In genomic region chr20:31594558-31595379, GRCh38 we compare ENCODE assay signal across 9 cellular contexts. TPM values are rescaled to one million over a fixed set of nuclear protein-coding genes. Genes with fewer than 3 reads are reported as not detected.
DNase-seq lines count a peak whose midpoint lies in the region; ATAC-seq, FAIRE-seq and TF ChIP-seq lines count a peak whose summit lies in the region.
"Had no signal": no experiment of that assay in that cellular context is flagged by ENCODE, and none has a peak within 500 bp of the region (broad histone marks: within the 10 kb centered on the region; RNA-seq: fewer than 3 reads in every experiment).

No MANE protein-coding gene starts in this region.

- H4K20me1 ChIP-seq in SK-N-SH (ENCODE audit: insufficient read depth) (no peaks in the 10 kb centered on the region), endothelial cell of umbilical vein (replicated peaks; ENCODE audit: control insufficient read depth, extremely low read depth, insufficient read depth, low read length) (no peaks in the 10 kb centered on the region)

- H3K9me1 ChIP-seq in endothelial cell of umbilical vein (replicated peaks; ENCODE audit: control insufficient read depth, extremely low read depth, insufficient read depth, low read length), result no peaks in the 10 kb centered on the region

- peak overlapping the region in 1 of 2 experiments; percentile 84 for H3K14ac ChIP-seq in mesenchymal stem cell (ENCODE audit: low read length in 2 of 2)

- peaks cover 46% of the 10 kb centered on the region for H3F3A ChIP-seq in SK-N-SH (replicated peaks; ENCODE audit: insufficient read depth)

- POLR2A ChIA-PET in SK-N-SH (lab: Yijun Ruan, JAX), result interaction anchor here (2.1 to 3.1 kb wide), 2 partner anchors 12 to 22 kb away, joined by 25 to 51 read pairs; partner anchors contain the start of gene ID1
- POLR2A ChIA-PET in endothelial cell of umbilical vein (lab: Charles Lee), result interaction anchor here (2.6 kb wide), 1 partner anchor 10 kb away, joined by 10 read pairs; the partner anchor contains the start of gene ID1

- peak overlapping the region; percentile 94 for H4K91ac ChIP-seq in mesenchymal stem cell (ENCODE audit: low read length)

- H2AK5ac ChIP-seq in mesenchymal stem cell (ENCODE audit: low read length, severe bottlenecking), result peak overlapping the region; percentile 12

- H3K4ac ChIP-seq in mesenchymal stem cell (ENCODE audit: low read depth in 1 of 2, low read length in 2 of 2), result peak overlapping the region; percentile 80 to 88

- H3K18ac ChIP-seq in mesenchymal stem cell (ENCODE audit: low read depth in 1 of 2, low read length in 2 of 2), result peak overlapping the region; percentile 91 to 94

- peak overlapping the region; percentile 86 to 91 for H3K27ac ChIP-seq in SK-N-SH (ENCODE audit: low read depth in 2 of 2, low read length in 1 of 2)
- peak overlapping the region; percentile 70 for H3K27ac ChIP-seq in endothelial cell of umbilical vein (ENCODE audit: insufficient read depth, low read depth, low read length)
- no peak overlapping the region for H3K27ac ChIP-seq in mesenchymal stem cell (ENCODE audit: low read length, poor library complexity, severe bottlenecking)
- peak overlapping the region; percentile 79 for H3K27ac ChIP-seq in upper lobe of right lung
- H3K27ac ChIP-seq in WERI-Rb-1, result no peak overlapping the region

- H3K36me3 ChIP-seq in SK-N-SH (replicated peaks in 1 of 2; ENCODE audit: control insufficient read depth in 1 of 2, insufficient read depth in 2 of 2, low read length in 1 of 2) (no peaks in the 10 kb centered on the region), endothelial cell of umbilical vein (ENCODE audit: control insufficient read depth in 2 of 2, extremely low read depth in 1 of 2, insufficient read depth in 2 of 2, low read length in 2 of 2) (no peaks in the 10 kb centered on the region), mesenchymal stem cell (ENCODE audit: control insufficient read depth in 1 of 2, insufficient read depth in 2 of 2, low read depth in 1 of 2, low read length in 2 of 2) (no peaks in the 10 kb centered on the region), upper lobe of right lung (no peaks in the 10 kb centered on the region), WERI-Rb-1 (no peaks in the 10 kb centered on the region)

- H2BK12ac ChIP-seq in mesenchymal stem cell (ENCODE audit: low read length in 2 of 2), result peak overlapping the region; percentile 11 to 97

- no peaks in the 10 kb centered on the region for H3K9me2 ChIP-seq in SK-N-SH

- H3K79me2 ChIP-seq in SK-N-SH (ENCODE audit: insufficient read depth) (peaks cover 3% of the 10 kb centered on the region; the same call in 1 of the 2 replicates), endothelial cell of umbilical vein (ENCODE audit: control insufficient read depth, insufficient read depth, low read length) (no peaks in the 10 kb centered on the region)

- H2AFZ ChIP-seq in SK-N-SH (ENCODE audit: low read depth), result no peak overlapping the region
- peak overlapping the region; percentile 13 for H2AFZ ChIP-seq in endothelial cell of umbilical vein (ENCODE audit: low read depth, low read length)
- no peak overlapping the region for H2AFZ ChIP-seq in mesenchymal stem cell (ENCODE audit: low read depth, low read length)

- peaks cover 6 to 10% of the 10 kb centered on the region in 2 experiments; a peak in 1 of 4 replicates for H3K4me1 ChIP-seq in SK-N-SH (ENCODE audit: control insufficient read depth in 1 of 2, insufficient read depth in 2 of 2, low read depth in 1 of 2, low read length in 1 of 2)
- peaks cover 14% of the 10 kb centered on the region for H3K4me1 ChIP-seq in endothelial cell of umbilical vein (ENCODE audit: control insufficient read depth, extremely low read depth, insufficient read depth, low read length)
- peaks cover 24% of the 10 kb centered on the region for H3K4me1 ChIP-seq in mesenchymal stem cell (ENCODE audit: control insufficient read depth, insufficient read depth, low read depth, low read length)
- peaks cover 31% of the 10 kb centered on the region for H3K4me1 ChIP-seq in upper lobe of right lung

- intact Hi-C loops in endothelial cell of umbilical vein (cut with micrococcal nuclease) (no loop called here), upper lobe of right lung (cut with DNase I) (no loop called here)

- CTCF ChIA-PET in SK-N-SH (lab: Yijun Ruan, JAX) (interaction anchor here (2.0 to 33.9 kb wide), 3 partner anchors 12 to 29 kb away, joined by 8 to 1802 read pairs (median 48); no protein-coding TSS in a partner anchor), endothelial cell of umbilical vein (lab: Charles Lee) (interaction anchor here (1.5 to 2.6 kb wide), 3 partner anchors 10 to 32 kb away, joined by 3 to 13 read pairs (median 5); no protein-coding TSS in a partner anchor)

- DNase-seq in SK-N-SH (no peak), endothelial cell of umbilical vein (ENCODE audit: low read depth, low spot score) (peak; percentile 62), mesenchymal stem cell (no peak), upper lobe of right lung (no peak), WERI-Rb-1 (no peak)

- TF ChIP-seq CTCF in SK-N-SH (IDR thresholded peaks at IDR 0.05), result no peak
- TF ChIP-seq CTCF in endothelial cell of umbilical vein (IDR thresholded peaks at IDR 0.05; ENCODE audit: extremely low read depth in 1 of 2, insufficient read depth in 1 of 2, low read depth in 1 of 2, low read length in 2 of 2), result no peak
- no peak for TF ChIP-seq CTCF in upper lobe of right lung (IDR thresholded peaks at IDR 0.05)
- TF ChIP-seq CTCF in WERI-Rb-1 (IDR thresholded peaks at IDR 0.05; ENCODE audit: low read depth, low read length), result no peak

- peak overlapping the region; percentile 26; the same call in 1 of the 2 replicates for H3K4me2 ChIP-seq in SK-N-SH
- H3K4me2 ChIP-seq in endothelial cell of umbilical vein (ENCODE audit: insufficient read depth, low read length), result no peak overlapping the region
- H3K4me2 ChIP-seq in mesenchymal stem cell (ENCODE audit: low read length, poor library complexity, severe bottlenecking), result no peak overlapping the region

- H3K79me1 ChIP-seq in mesenchymal stem cell (replicated peaks; ENCODE audit: low read length, poor library complexity, severe bottlenecking), result no peaks in the 10 kb centered on the region

- no peak overlapping the region for H2BK5ac ChIP-seq in mesenchymal stem cell (ENCODE audit: low read depth, low read length, poor library complexity, severe bottlenecking)

- H3K4me3 ChIP-seq in SK-N-SH (ENCODE audit: low read depth in 2 of 2, low read length in 1 of 2), result no peak overlapping the region
- no peak overlapping the region for H3K4me3 ChIP-seq in endothelial cell of umbilical vein (replicated peaks in 1 of 3; ENCODE audit: insufficient read depth in 1 of 3, low read depth in 1 of 3, low read length in 3 of 3)
- H3K4me3 ChIP-seq in mesenchymal stem cell (ENCODE audit: insufficient read depth in 1 of 2, low read depth in 1 of 2, low read length in 2 of 2), result no peak overlapping the region
- no peak overlapping the region for H3K4me3 ChIP-seq in upper lobe of right lung
- no peak overlapping the region for H3K4me3 ChIP-seq in WERI-Rb-1 (ENCODE audit: low read depth, low read length)

- peak overlapping the region; percentile 95 for H2BK120ac ChIP-seq in mesenchymal stem cell (ENCODE audit: low read depth, low read length)

- no peaks in the 10 kb centered on the region for H3K27me3 ChIP-seq in SK-N-SH (ENCODE audit: insufficient read depth)
- no peaks in the 10 kb centered on the region for H3K27me3 ChIP-seq in endothelial cell of umbilical vein (ENCODE audit: control insufficient read depth in 2 of 2, insufficient read depth in 2 of 2, low read length in 2 of 2)
- no peaks in the 10 kb centered on the region for H3K27me3 ChIP-seq in mesenchymal stem cell (ENCODE audit: control insufficient read depth in 1 of 2, insufficient read depth in 1 of 2, low read length in 2 of 2)
- no peaks in the 10 kb centered on the region for H3K27me3 ChIP-seq in upper lobe of right lung
- no peaks in the 10 kb centered on the region for H3K27me3 ChIP-seq in WERI-Rb-1 (ENCODE audit: insufficient read depth, low read depth, severe bottlenecking)

- H2BK15ac ChIP-seq in mesenchymal stem cell (ENCODE audit: low read depth, poor library complexity, severe bottlenecking), result peak overlapping the region; percentile 96

- H3K9ac ChIP-seq in SK-N-SH (no peak overlapping the region), endothelial cell of umbilical vein (replicated peaks; ENCODE audit: extremely low read depth, insufficient read depth, low read length) (no peak overlapping the region), mesenchymal stem cell (ENCODE audit: low read length) (peak overlapping the region; percentile 83)

- peak overlapping the region in 1 of 2 experiments; percentile 21 for H3K23ac ChIP-seq in mesenchymal stem cell (ENCODE audit: low read length in 2 of 2)

- whole genome bisulfite sequencing in SK-N-SH (ENCODE audit: low lambda C conversion rate), result 73% methylated on average over 7 of the region's 11 CpGs
- 79% methylated on average over 9 of the region's 11 CpGs for WGBS in mesenchymal stem cell

- ATAC-seq in SK-N-SH treated with all-trans-retinoic acid at 6 μM for 48 hours, result no peak
- ATAC-seq in upper lobe of right lung, result peak; percentile 17
- no peak for ATAC-seq in HG02840 (IDR thresholded peaks at IDR 0.05; ENCODE audit: low FRiP score, unreplicated experiment)
- no peak for ATAC-seq in HG03520 (IDR thresholded peaks at IDR 0.05; ENCODE audit: unreplicated experiment)

- FAIRE-seq in endothelial cell of umbilical vein (lab: Jason Lieb, UNC), result peak; percentile 77

- peak overlapping the region; percentile 93 for H4K8ac ChIP-seq in mesenchymal stem cell (ENCODE audit: low read length)

- TF ChIP-seq RAD21 in SK-N-SH (IDR thresholded peaks at IDR 0.05; ENCODE audit: low read length), result no peak

- dilution Hi-C loops in endothelial cell of umbilical vein (cut with MboI; ENCODE audit: extremely low pct_ligation_motif_present, low sequenced_read_pairs), result no loop called here

- TF ChIP-seq EP300 in SK-N-SH (IDR thresholded peaks at IDR 0.05; ENCODE audit: borderline replicate concordance in 1 of 2, low read depth in 1 of 2, low read length in 1 of 2), result no peak

- TF ChIP-seq POLR2A in endothelial cell of umbilical vein (IDR thresholded peaks at IDR 0.05; ENCODE audit: low read depth, low read length), result no peak

- H3K9me3 ChIP-seq in SK-N-SH (no peaks in the 10 kb centered on the region), endothelial cell of umbilical vein (replicated peaks; ENCODE audit: control insufficient read depth, insufficient read depth, low read length) (no peaks in the 10 kb centered on the region), mesenchymal stem cell (ENCODE audit: control insufficient read depth, low read length) (no peaks in the 10 kb centered on the region), upper lobe of right lung (no peaks in the 10 kb centered on the region), WERI-Rb-1 (ENCODE audit: severe bottlenecking) (no peaks in the 10 kb centered on the region)

- BruUV-seq in endothelial cell of umbilical vein (replicated peaks; lab: Mats Ljungman, UMichigan), result no TSS peak

RNA-seq across cellular contexts. Expression of gene ID1, which starts 10.3 kb away (rescaled TPM):
- 324 and 493 TPM in 2 replicates for polyA plus RNA-seq in SK-N-SH (2012; rRNA removed)
- 194 and 301 TPM in 2 replicates for polyA plus RNA-seq in SK-N-SH (2012; cell fraction: cytosol; rRNA removed)
- polyA plus RNA-seq in SK-N-SH (2012; cell fraction: nucleus; rRNA removed), result 945 and 1,537 TPM in 2 replicates
- total RNA-seq in endothelial cell of umbilical vein, result 64.4 and 78.9 TPM in 2 replicates
- 152 and 182 TPM in 2 replicates for polyA plus RNA-seq in endothelial cell of umbilical vein
- polyA plus RNA-seq in endothelial cell of umbilical vein (2011; cell fraction: cytosol; rRNA removed), result 78.6 and 160 TPM in 2 replicates
- 317 and 470 TPM in 2 replicates for polyA plus RNA-seq in endothelial cell of umbilical vein (2011; cell fraction: nucleus; rRNA removed)
- polyA plus RNA-seq in endothelial cell of umbilical vein (2012), result 67.3 and 67.6 TPM in 2 replicates
- 41.5 and 55.2 TPM in 2 replicates for polyA minus RNA-seq in endothelial cell of umbilical vein
- polyA minus RNA-seq in endothelial cell of umbilical vein (2011; cell fraction: cytosol; rRNA and poly(A)+ RNA removed), result 500 TPM
- polyA minus RNA-seq in endothelial cell of umbilical vein (2011; cell fraction: nucleus; rRNA and poly(A)+ RNA removed), result 83.0 and 266 TPM in 2 replicates
- polyA plus RNA-seq in mesenchymal stem cell (2013, experiment 1 of 2), result 260 TPM
- 254 TPM for polyA plus RNA-seq in mesenchymal stem cell (2013, experiment 2 of 2)
- 515 TPM for total RNA-seq in upper lobe of right lung

RNA-seq across cellular contexts. Expression of gene COX4I2, which starts 42.9 kb away (rescaled TPM):
- 0.21 TPM in 1 of 2 replicates, not detected in the other for polyA plus RNA-seq in SK-N-SH (2012; rRNA removed)
- 0.39 TPM in 1 of 2 replicates, not detected in the other for polyA plus RNA-seq in SK-N-SH (2012; cell fraction: cytosol; rRNA removed)
- not detected in 2 replicates for polyA plus RNA-seq in SK-N-SH (2012; cell fraction: nucleus; rRNA removed)
- total RNA-seq in endothelial cell of umbilical vein, result not detected in 2 replicates
- polyA plus RNA-seq in endothelial cell of umbilical vein, result not detected in 2 replicates
- not detected in 2 replicates for polyA plus RNA-seq in endothelial cell of umbilical vein (2011; cell fraction: cytosol; rRNA removed)
- polyA plus RNA-seq in endothelial cell of umbilical vein (2011; cell fraction: nucleus; rRNA removed), result not detected in 2 replicates
- polyA plus RNA-seq in endothelial cell of umbilical vein (2012), result not detected in 2 replicates
- not detected in 2 replicates for polyA minus RNA-seq in endothelial cell of umbilical vein
- not detected for polyA minus RNA-seq in endothelial cell of umbilical vein (2011; cell fraction: cytosol; rRNA and poly(A)+ RNA removed)
- not detected in 2 replicates for polyA minus RNA-seq in endothelial cell of umbilical vein (2011; cell fraction: nucleus; rRNA and poly(A)+ RNA removed)
- polyA plus RNA-seq in mesenchymal stem cell (2013, experiment 1 of 2), result not detected
- polyA plus RNA-seq in mesenchymal stem cell (2013, experiment 2 of 2), result not detected
- total RNA-seq in upper lobe of right lung, result 19.1 TPM
- polyA plus RNA-seq: AG04450 had no signal

Comparison
In these comparisons a context has a peak if more than half of its experiments do, and no peak if none do; other contexts are left out.
1. H3K27ac ChIP-seq: peak in SK-N-SH (2 of 2), endothelial cell of umbilical vein (single experiment) and upper lobe of right lung (single experiment); none in mesenchymal stem cell (single experiment) and WERI-Rb-1 (single experiment).
2. RNA of gene COX4I2, which starts 42.9 kb away (total RNA-seq): 19.1 TPM in upper lobe of right lung (single experiment); not detected in endothelial cell of umbilical vein; every median in the first group is over 10 times any median in the second.